ENCODE assay signal across 2 cellular contexts in the genomic region with DNA sequence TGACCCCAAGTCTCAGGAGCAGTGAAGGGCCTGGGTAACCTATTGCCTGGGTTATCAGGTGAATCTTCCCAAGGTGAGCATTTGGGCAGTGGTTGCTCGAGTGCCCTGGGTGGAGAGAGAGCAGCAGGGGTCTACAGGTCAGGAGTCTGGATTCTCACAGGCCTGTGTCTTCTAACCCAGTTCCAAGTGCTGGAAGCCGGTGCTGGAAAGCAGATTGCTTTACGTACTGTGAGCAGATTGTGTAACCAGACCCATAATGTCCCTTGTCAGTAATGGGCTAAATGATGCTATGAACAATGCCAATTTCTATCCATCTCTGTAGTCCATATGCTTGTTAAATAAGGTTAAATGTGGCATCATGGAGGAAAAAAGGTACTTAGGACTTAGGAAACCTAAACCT.
TF ChIP-seq lines count a peak whose summit lies in the region.

No MANE protein-coding gene starts in this region.

TF ChIP-seq in GM23338, 12 proteins besides CTCF, POLR2A, EP300 and RAD21:
- TF ChIP-seq NANOG (IDR thresholded peaks at IDR 0.05; ENCODE audit: borderline replicate concordance) (no peak), ZNF114 (CRISPR knock-in tag; IDR thresholded peaks at IDR 0.05) (no peak), STAT1 (IDR thresholded peaks at IDR 0.05; ENCODE audit: unreplicated experiment) (no peak), EZH2phosphoT487 (IDR thresholded peaks at IDR 0.05; ENCODE audit: unreplicated experiment) (no peak), JUNB (IDR thresholded peaks at IDR 0.05; ENCODE audit: unreplicated experiment) (no peak), ZNF331 (CRISPR knock-in tag; IDR thresholded peaks at IDR 0.05; ENCODE audit: low read depth) (no peak), EZH2 (IDR thresholded peaks at IDR 0.05; ENCODE audit: low read depth, unreplicated experiment) (no peak)
- TF ChIP-seq, protein P1, sequence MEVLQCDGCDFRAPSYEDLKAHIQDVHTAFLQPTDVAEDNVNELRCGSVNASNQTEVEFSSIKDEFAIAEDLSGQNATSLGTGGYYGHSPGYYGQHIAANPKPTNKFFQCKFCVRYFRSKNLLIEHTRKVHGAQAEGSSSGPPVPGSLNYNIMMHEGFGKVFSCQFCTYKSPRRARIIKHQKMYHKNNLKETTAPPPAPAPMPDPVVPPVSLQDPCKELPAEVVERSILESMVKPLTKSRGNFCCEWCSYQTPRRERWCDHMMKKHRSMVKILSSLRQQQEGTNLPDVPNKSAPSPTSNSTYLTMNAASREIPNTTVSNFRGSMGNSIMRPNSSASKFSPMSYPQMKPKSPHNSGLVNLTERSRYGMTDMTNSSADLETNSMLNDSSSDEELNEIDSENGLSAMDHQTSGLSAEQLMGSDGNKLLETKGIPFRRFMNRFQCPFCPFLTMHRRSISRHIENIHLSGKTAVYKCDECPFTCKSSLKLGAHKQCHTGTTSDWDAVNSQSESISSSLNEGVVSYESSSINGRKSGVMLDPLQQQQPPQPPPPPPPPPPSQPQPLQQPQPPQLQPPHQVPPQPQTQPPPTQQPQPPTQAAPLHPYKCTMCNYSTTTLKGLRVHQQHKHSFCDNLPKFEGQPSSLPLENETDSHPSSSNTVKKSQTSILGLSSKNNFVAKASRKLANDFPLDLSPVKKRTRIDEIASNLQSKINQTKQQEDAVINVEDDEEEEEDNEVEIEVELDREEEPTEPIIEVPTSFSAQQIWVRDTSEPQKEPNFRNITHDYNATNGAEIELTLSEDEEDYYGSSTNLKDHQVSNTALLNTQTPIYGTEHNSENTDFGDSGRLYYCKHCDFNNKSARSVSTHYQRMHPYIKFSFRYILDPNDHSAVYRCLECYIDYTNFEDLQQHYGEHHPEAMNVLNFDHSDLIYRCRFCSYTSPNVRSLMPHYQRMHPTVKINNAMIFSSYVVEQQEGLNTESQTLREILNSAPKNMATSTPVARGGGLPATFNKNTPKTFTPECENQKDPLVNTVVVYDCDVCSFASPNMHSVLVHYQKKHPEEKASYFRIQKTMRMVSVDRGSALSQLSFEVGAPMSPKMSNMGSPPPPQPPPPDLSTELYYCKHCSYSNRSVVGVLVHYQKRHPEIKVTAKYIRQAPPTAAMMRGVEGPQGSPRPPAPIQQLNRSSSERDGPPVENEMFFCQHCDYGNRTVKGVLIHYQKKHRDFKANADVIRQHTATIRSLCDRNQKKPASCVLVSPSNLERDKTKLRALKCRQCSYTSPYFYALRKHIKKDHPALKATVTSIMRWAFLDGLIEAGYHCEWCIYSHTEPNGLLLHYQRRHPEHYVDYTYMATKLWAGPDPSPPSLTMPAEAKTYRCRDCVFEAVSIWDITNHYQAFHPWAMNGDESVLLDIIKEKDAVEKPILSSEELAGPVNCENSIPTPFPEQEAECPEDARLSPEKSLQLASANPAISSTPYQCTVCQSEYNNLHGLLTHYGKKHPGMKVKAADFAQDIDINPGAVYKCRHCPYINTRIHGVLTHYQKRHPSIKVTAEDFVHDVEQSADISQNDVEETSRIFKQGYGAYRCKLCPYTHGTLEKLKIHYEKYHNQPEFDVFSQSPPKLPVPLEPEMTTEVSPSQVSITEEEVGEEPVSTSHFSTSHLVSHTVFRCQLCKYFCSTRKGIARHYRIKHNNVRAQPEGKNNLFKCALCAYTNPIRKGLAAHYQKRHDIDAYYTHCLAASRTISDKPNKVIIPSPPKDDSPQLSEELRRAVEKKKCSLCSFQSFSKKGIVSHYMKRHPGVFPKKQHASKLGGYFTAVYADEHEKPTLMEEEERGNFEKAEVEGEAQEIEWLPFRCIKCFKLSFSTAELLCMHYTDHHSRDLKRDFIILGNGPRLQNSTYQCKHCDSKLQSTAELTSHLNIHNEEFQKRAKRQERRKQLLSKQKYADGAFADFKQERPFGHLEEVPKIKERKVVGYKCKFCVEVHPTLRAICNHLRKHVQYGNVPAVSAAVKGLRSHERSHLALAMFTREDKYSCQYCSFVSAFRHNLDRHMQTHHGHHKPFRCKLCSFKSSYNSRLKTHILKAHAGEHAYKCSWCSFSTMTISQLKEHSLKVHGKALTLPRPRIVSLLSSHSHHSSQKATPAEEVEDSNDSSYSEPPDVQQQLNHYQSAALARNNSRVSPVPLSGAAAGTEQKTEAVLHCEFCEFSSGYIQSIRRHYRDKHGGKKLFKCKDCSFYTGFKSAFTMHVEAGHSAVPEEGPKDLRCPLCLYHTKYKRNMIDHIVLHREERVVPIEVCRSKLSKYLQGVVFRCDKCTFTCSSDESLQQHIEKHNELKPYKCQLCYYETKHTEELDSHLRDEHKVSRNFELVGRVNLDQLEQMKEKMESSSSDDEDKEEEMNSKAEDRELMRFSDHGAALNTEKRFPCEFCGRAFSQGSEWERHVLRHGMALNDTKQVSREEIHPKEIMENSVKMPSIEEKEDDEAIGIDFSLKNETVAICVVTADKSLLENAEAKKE (CRISPR knock-in tag; IDR thresholded peaks at IDR 0.05) = no peak
- TF ChIP-seq, protein P2, sequence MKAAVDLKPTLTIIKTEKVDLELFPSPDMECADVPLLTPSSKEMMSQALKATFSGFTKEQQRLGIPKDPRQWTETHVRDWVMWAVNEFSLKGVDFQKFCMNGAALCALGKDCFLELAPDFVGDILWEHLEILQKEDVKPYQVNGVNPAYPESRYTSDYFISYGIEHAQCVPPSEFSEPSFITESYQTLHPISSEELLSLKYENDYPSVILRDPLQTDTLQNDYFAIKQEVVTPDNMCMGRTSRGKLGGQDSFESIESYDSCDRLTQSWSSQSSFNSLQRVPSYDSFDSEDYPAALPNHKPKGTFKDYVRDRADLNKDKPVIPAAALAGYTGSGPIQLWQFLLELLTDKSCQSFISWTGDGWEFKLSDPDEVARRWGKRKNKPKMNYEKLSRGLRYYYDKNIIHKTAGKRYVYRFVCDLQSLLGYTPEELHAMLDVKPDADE (IDR thresholded peaks at IDR 0.05) = no peak

TF ChIP-seq in H1, 55 proteins besides CTCF, POLR2A, EP300 and RAD21:
- no peak for TF ChIP-seq CEBPB (IDR thresholded peaks at IDR 0.05; ENCODE audit: low read depth, low read length)
- TF ChIP-seq FOSL1 (IDR thresholded peaks at IDR 0.05; ENCODE audit: insufficient read depth, low read depth, low read length) = no peak
- TF ChIP-seq ZNF274 (IDR thresholded peaks at IDR 0.05; ENCODE audit: borderline replicate concordance, extremely low read depth, low read length) = no peak
- no peak for TF ChIP-seq SP1 (IDR thresholded peaks at IDR 0.05; ENCODE audit: low read depth, low read length)
- TF ChIP-seq HDAC6 (IDR thresholded peaks at IDR 0.05; ENCODE audit: low read depth, low read length) = no peak
- no peak for TF ChIP-seq YY1 (IDR thresholded peaks at IDR 0.05; ENCODE audit: low read depth, low read length)
- TF ChIP-seq MAFK (IDR thresholded peaks at IDR 0.05; ENCODE audit: low read depth, low read length) = no peak
- TF ChIP-seq RBBP5 (IDR thresholded peaks at IDR 0.05; ENCODE audit: borderline replicate concordance, low read depth, low read length) = no peak
- no peak for TF ChIP-seq BRCA1 (IDR thresholded peaks at IDR 0.05; ENCODE audit: low read depth, low read length)
- no peak for TF ChIP-seq BACH1 (IDR thresholded peaks at IDR 0.05; ENCODE audit: low read length)
- TF ChIP-seq, protein P3, sequence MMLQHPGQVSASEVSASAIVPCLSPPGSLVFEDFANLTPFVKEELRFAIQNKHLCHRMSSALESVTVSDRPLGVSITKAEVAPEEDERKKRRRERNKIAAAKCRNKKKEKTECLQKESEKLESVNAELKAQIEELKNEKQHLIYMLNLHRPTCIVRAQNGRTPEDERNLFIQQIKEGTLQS (IDR thresholded peaks at IDR 0.05; ENCODE audit: insufficient read depth, low read depth, low read length) = no peak
- TF ChIP-seq TBP (IDR thresholded peaks at IDR 0.05; ENCODE audit: low read depth, low read length) = no peak
- TF ChIP-seq ASH2L (IDR thresholded peaks at IDR 0.05; ENCODE audit: low read length) = no peak
- TF ChIP-seq GABPA (IDR thresholded peaks at IDR 0.05; ENCODE audit: borderline replicate concordance, insufficient read depth, low read length) = no peak
- TF ChIP-seq, protein P4, sequence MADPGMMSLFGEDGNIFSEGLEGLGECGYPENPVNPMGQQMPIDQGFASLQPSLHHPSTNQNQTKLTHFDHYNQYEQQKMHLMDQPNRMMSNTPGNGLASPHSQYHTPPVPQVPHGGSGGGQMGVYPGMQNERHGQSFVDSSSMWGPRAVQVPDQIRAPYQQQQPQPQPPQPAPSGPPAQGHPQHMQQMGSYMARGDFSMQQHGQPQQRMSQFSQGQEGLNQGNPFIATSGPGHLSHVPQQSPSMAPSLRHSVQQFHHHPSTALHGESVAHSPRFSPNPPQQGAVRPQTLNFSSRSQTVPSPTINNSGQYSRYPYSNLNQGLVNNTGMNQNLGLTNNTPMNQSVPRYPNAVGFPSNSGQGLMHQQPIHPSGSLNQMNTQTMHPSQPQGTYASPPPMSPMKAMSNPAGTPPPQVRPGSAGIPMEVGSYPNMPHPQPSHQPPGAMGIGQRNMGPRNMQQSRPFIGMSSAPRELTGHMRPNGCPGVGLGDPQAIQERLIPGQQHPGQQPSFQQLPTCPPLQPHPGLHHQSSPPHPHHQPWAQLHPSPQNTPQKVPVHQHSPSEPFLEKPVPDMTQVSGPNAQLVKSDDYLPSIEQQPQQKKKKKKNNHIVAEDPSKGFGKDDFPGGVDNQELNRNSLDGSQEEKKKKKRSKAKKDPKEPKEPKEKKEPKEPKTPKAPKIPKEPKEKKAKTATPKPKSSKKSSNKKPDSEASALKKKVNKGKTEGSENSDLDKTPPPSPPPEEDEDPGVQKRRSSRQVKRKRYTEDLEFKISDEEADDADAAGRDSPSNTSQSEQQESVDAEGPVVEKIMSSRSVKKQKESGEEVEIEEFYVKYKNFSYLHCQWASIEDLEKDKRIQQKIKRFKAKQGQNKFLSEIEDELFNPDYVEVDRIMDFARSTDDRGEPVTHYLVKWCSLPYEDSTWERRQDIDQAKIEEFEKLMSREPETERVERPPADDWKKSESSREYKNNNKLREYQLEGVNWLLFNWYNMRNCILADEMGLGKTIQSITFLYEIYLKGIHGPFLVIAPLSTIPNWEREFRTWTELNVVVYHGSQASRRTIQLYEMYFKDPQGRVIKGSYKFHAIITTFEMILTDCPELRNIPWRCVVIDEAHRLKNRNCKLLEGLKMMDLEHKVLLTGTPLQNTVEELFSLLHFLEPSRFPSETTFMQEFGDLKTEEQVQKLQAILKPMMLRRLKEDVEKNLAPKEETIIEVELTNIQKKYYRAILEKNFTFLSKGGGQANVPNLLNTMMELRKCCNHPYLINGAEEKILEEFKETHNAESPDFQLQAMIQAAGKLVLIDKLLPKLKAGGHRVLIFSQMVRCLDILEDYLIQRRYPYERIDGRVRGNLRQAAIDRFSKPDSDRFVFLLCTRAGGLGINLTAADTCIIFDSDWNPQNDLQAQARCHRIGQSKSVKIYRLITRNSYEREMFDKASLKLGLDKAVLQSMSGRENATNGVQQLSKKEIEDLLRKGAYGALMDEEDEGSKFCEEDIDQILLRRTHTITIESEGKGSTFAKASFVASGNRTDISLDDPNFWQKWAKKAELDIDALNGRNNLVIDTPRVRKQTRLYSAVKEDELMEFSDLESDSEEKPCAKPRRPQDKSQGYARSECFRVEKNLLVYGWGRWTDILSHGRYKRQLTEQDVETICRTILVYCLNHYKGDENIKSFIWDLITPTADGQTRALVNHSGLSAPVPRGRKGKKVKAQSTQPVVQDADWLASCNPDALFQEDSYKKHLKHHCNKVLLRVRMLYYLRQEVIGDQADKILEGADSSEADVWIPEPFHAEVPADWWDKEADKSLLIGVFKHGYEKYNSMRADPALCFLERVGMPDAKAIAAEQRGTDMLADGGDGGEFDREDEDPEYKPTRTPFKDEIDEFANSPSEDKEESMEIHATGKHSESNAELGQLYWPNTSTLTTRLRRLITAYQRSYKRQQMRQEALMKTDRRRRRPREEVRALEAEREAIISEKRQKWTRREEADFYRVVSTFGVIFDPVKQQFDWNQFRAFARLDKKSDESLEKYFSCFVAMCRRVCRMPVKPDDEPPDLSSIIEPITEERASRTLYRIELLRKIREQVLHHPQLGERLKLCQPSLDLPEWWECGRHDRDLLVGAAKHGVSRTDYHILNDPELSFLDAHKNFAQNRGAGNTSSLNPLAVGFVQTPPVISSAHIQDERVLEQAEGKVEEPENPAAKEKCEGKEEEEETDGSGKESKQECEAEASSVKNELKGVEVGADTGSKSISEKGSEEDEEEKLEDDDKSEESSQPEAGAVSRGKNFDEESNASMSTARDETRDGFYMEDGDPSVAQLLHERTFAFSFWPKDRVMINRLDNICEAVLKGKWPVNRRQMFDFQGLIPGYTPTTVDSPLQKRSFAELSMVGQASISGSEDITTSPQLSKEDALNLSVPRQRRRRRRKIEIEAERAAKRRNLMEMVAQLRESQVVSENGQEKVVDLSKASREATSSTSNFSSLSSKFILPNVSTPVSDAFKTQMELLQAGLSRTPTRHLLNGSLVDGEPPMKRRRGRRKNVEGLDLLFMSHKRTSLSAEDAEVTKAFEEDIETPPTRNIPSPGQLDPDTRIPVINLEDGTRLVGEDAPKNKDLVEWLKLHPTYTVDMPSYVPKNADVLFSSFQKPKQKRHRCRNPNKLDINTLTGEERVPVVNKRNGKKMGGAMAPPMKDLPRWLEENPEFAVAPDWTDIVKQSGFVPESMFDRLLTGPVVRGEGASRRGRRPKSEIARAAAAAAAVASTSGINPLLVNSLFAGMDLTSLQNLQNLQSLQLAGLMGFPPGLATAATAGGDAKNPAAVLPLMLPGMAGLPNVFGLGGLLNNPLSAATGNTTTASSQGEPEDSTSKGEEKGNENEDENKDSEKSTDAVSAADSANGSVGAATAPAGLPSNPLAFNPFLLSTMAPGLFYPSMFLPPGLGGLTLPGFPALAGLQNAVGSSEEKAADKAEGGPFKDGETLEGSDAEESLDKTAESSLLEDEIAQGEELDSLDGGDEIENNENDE (IDR thresholded peaks at IDR 0.05; ENCODE audit: insufficient replicate concordance, low read length) = no peak
- TF ChIP-seq EZH2 (IDR thresholded peaks at IDR 0.05; ENCODE audit: low read depth, low read length, severe bottlenecking) = no peak
